In genomic region chr10:101389986-101390531, GRCh38 we compare ENCODE assay signal across 22 cellular contexts. TPM values are rescaled to one million over a fixed set of nuclear protein-coding genes. Genes with fewer than 3 reads are reported as not detected.
DNase-seq lines count a peak whose midpoint lies in the region; ATAC-seq and TF ChIP-seq lines count a peak whose summit lies in the region.
"Had no signal": no experiment of that assay in that cellular context is flagged by ENCODE, and none has a peak within 500 bp of the region (broad histone marks: within the 10 kb centered on the region; RNA-seq: fewer than 3 reads in every experiment).

No MANE protein-coding gene starts in this region.

- no peaks in the 10 kb centered on the region for H3K9me3 ChIP-seq in T-helper 17 cell (ENCODE audit: control insufficient read depth, low read length, poor library complexity, severe bottlenecking)
- H3K9me3 ChIP-seq: A549, Caco-2 had no signal

- DNase-seq in EH (ENCODE audit: low read depth) (peak; percentile 32), LNCaP clone FGC (ENCODE audit: low read depth) (peak; percentile 35), T-helper 17 cell (no peak), brain microvascular endothelial cell (no peak), pons (ENCODE audit: low spot score) (no peak), medulla oblongata (ENCODE audit: extremely low spot score) (no peak)
- no peak for DNase-seq in activated T-cell treated with anti-CD3 and anti-CD28 coated beads, Interleukin-2, amount 50 U/mL, for 1 hour
- DNase-seq: 8988T; ACHN; C1 segment of cervical spinal cord; Caco-2; CD4-positive, CD25-positive, alpha-beta regulatory T cell; CD8-positive, alpha-beta T cell; DMS153; DND-41; EL; GDM1; H9 had no signal

- H3K4me3 ChIP-seq in LNCaP clone FGC (ENCODE audit: low read depth, low read length), result no peak overlapping the region
- H3K4me3 ChIP-seq in brain microvascular endothelial cell (ENCODE audit: low read depth, low read length), result no peak overlapping the region
- H3K4me3 ChIP-seq: A549, GM12878, GM23338 had no signal

- H3K36me3 Mint-ChIP-seq in T-helper 17 cell (ENCODE audit: low read depth), result peaks cover 4% of the 10 kb centered on the region
- H3K36me3 Mint-ChIP-seq: CD8-positive, alpha-beta T cell had no signal

- H3K27ac ChIP-seq in brain microvascular endothelial cell, result no peak overlapping the region
- H3K27ac ChIP-seq: A549 had no signal

- in situ Hi-C loops in brain microvascular endothelial cell (cut with HindIII; ENCODE audit: low pct_ligation_motif_present, low sequenced_read_pairs), result no loop called here

- ATAC-seq in T-helper 17 cell, result no peak
- ATAC-seq: A549; CD8-positive, alpha-beta T cell; GM12878; GM23338; HCT116 had no signal

- H3K27ac Mint-ChIP-seq in T-helper 17 cell, result peak overlapping the region; percentile 41
- H3K27ac Mint-ChIP-seq: CD4-positive, CD25-positive, alpha-beta regulatory T cell; CD8-positive, alpha-beta T cell; GM23338; H9 had no signal

- H3K27me3 Mint-ChIP-seq in T-helper 17 cell, result no peaks in the 10 kb centered on the region
- H3K27me3 Mint-ChIP-seq: CD4-positive, CD25-positive, alpha-beta regulatory T cell had no signal

- no peaks in the 10 kb centered on the region for H3K27me3 ChIP-seq in brain microvascular endothelial cell (replicated peaks)

- TF ChIP-seq CTCF in LNCaP clone FGC (IDR thresholded peaks at IDR 0.05; ENCODE audit: control insufficient read depth, extremely low read depth, insufficient read depth) (no peak), brain microvascular endothelial cell (IDR thresholded peaks at IDR 0.05; ENCODE audit: low read depth, low read length, missing control alignments) (no peak)

- no peak overlapping the region for H3K4me3 Mint-ChIP-seq in T-helper 17 cell
- H3K4me3 Mint-ChIP-seq: CD4-positive, CD25-positive, alpha-beta regulatory T cell; CD8-positive, alpha-beta T cell; GM23338; H9 had no signal

- H3K4me1 Mint-ChIP-seq in T-helper 17 cell, result peaks cover 11% of the 10 kb centered on the region
- H3K4me1 Mint-ChIP-seq: GM23338 had no signal

- H3K36me3 ChIP-seq in brain microvascular endothelial cell (replicated peaks), result no peaks in the 10 kb centered on the region

RNA-seq across cellular contexts. Expression of gene BTRC, which starts 36.1 kb away (rescaled TPM):
- total RNA-seq in T-helper 17 cell, result 10 to 100 TPM; 14.8 to 17.0 TPM

Comparison
In these comparisons a context has a peak if more than half of its experiments do, and no peak if none do; other contexts are left out.
1. DNase-seq: peak in EH (single experiment) and LNCaP clone FGC (single experiment); none in T-helper 17 cell (0 of 3), brain microvascular endothelial cell (single experiment), pons (single experiment), medulla oblongata (single experiment) and activated T-cell treated with anti-CD3 and anti-CD28 coated beads, Interleukin-2, amount 50 U/mL, for 1 hour (single experiment).